15 cellular contexts compared by ENCODE assay signal in the genomic region with DNA sequence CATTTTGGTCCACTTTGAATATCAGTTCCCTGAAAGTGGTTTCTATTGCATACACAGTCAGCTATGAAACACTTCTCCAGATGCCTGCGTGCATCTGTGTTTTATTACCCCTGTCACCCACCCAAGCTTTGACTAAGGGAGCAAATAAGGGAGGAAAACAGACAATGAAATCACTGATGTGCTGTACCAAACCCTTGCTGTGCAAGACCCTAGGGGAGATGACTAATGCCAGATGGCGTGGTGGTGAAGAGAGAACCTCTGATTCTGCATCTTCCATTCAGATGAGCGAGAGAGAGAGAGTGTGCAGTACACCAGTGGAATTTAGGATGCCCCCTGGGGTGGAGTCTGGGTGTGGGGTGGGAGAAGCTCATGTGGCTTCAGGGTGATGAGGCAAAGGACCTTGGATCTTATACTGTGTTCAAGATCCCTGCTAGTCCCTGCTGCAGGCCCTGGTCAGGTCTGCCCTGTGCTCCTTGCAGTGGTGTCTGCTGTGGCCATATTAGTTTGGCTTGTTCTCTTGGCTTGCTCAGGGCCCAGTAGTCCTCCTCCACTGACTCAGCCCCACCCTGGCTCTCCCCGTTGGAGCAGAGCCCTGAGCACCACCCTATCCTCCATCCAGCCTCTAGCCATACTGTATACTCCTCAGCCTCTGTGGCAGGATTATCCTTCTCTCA. TPM values are rescaled to one million over a fixed set of nuclear protein-coding genes. Genes with fewer than 3 reads are reported as not detected.
DNase-seq lines count a peak whose midpoint lies in the region; ATAC-seq and TF ChIP-seq lines count a peak whose summit lies in the region.
"Had no signal": no experiment of that assay in that cellular context is flagged by ENCODE, and none has a peak within 500 bp of the region (broad histone marks: within the 10 kb centered on the region; RNA-seq: fewer than 3 reads in every experiment).

No MANE protein-coding gene starts in this region.

- CTCF ChIA-PET in OCI-LY7 (lab: Charles Lee; ENCODE audit: unreplicated experiment) = no interaction called here
- CTCF ChIA-PET in activated CD8-positive, alpha-beta T cell treated with anti-CD3 and anti-CD28 coated beads, Interleukin-2, amount 10 ng/mL, durations not matched to agents 7 days and 5 days (lab: Charles Lee) = interaction anchor here (1.2 kb wide), 1 partner anchor 15 kb away, joined by 3 read pairs; no protein-coding TSS in a partner anchor

- no peak overlapping the region for H2AFZ ChIP-seq in OCI-LY7 (ENCODE audit: low read length)

- no peaks in the 10 kb centered on the region for H3K9me2 ChIP-seq in OCI-LY7 (ENCODE audit: insufficient read depth, low read length)

- no peak for TF ChIP-seq CTCF in fibroblast of villous mesenchyme (IDR thresholded peaks at IDR 0.05; ENCODE audit: insufficient read depth, low read depth, low read length)
- TF ChIP-seq CTCF in gastrocnemius medialis (IDR thresholded peaks at IDR 0.05 in 4 of 5, conservative IDR thresholded peaks at IDR 0.05 in 1 of 5) = no peak
- no peak for TF ChIP-seq CTCF in OCI-LY7 (conservative IDR thresholded peaks at IDR 0.05; ENCODE audit: low read length)

- no peak overlapping the region for H3K27ac Mint-ChIP-seq in activated CD8-positive, alpha-beta T cell treated with anti-CD3 and anti-CD28 coated beads, Interleukin-2, amount 10 ng/mL, durations not matched to agents 7 days and 5 days
- H3K27ac Mint-ChIP-seq: dendritic cell treated with granulocyte-macrophage colony-stimulating factor and Interleukin-4, amounts not matched to agents 40 ng/mL and 50 ng/mL, for 4 days had no signal

- DNase-seq in Daoy (ENCODE audit: low read depth) = peak; percentile 85
- DNase-seq in fibroblast of villous mesenchyme (ENCODE audit: low read depth) = peak; percentile 75
- DNase-seq in gastrocnemius medialis = peak; percentile 39 to 68
- no peak for DNase-seq in NCI-H1417 (lab: John Stamatoyannopoulos, UW)
- DNase-seq in OCI-LY7 (ENCODE audit: low spot score) = no peak
- DNase-seq in kidney tubule cell (ENCODE audit: low spot score) = no peak
- DNase-seq in activated CD8-positive, alpha-beta T cell treated with anti-CD3 and anti-CD28 coated beads, Interleukin-2, amount 10 ng/mL, durations not matched to agents 7 days and 5 days = no peak
- DNase-seq: CD8-positive, alpha-beta memory T cell; NCI-H2081 treated with DMSO at 0.1 percent for 48 hours; WERI-Rb-1 had no signal

- no peaks in the 10 kb centered on the region for H3K9me3 ChIP-seq in gastrocnemius medialis
- H3K9me3 ChIP-seq in OCI-LY7 (ENCODE audit: low read length) = no peaks in the 10 kb centered on the region
- H3K9me3 ChIP-seq: neutrophil had no signal

- no peak for ATAC-seq in SK-N-SH treated with all-trans-retinoic acid at 6 μM for 48 hours
- ATAC-seq in gastrocnemius medialis = peak; percentile 74 to 90
- no peak for ATAC-seq in activated CD8-positive, alpha-beta T cell treated with anti-CD3 and anti-CD28 coated beads, Interleukin-2, amount 10 ng/mL, durations not matched to agents 7 days and 5 days
- ATAC-seq: GM12878 had no signal

- H3K4me3 Mint-ChIP-seq in activated CD8-positive, alpha-beta T cell treated with anti-CD3 and anti-CD28 coated beads, Interleukin-2, amount 10 ng/mL, durations not matched to agents 7 days and 5 days = no peak overlapping the region
- H3K4me3 Mint-ChIP-seq: CD8-positive, alpha-beta memory T cell; dendritic cell treated with granulocyte-macrophage colony-stimulating factor and Interleukin-4, amounts not matched to agents 40 ng/mL and 50 ng/mL, for 4 days had no signal

- no peaks in the 10 kb centered on the region for H3K79me2 ChIP-seq in OCI-LY7 (ENCODE audit: insufficient read depth, low read depth, low read length)

- no peak for TF ChIP-seq POLR2A in gastrocnemius medialis (IDR thresholded peaks at IDR 0.05)

- in situ Hi-C loops in gastrocnemius medialis (cut with MboI; ENCODE audit: low sequenced_read_pairs in 4 of 4) = no loop called here

- H3K4me1 Mint-ChIP-seq in activated CD8-positive, alpha-beta T cell treated with anti-CD3 and anti-CD28 coated beads, Interleukin-2, amount 10 ng/mL, durations not matched to agents 7 days and 5 days (ENCODE audit: low read depth) = no peaks in the 10 kb centered on the region
- H3K4me1 Mint-ChIP-seq: CD8-positive, alpha-beta memory T cell had no signal

- H3K27me3 Mint-ChIP-seq in activated CD8-positive, alpha-beta T cell treated with anti-CD3 and anti-CD28 coated beads, Interleukin-2, amount 10 ng/mL, durations not matched to agents 7 days and 5 days (ENCODE audit: low read depth) = peaks cover 6% of the 10 kb centered on the region
- H3K27me3 Mint-ChIP-seq: dendritic cell treated with granulocyte-macrophage colony-stimulating factor and Interleukin-4, amounts not matched to agents 40 ng/mL and 50 ng/mL, for 4 days had no signal

- H3K4me2 ChIP-seq in OCI-LY7 (ENCODE audit: low read length) = no peak overlapping the region

- intact Hi-C loops in gastrocnemius medialis (cut with DNase I; ENCODE audit: low total_unique reads) = no loop called here
- intact Hi-C loops in OCI-LY7 (cut with micrococcal nuclease; ENCODE audit: unreplicated experiment) = no loop called here

- POLR2A ChIA-PET in OCI-LY7 (lab: Charles Lee) = no interaction called here
- POLR2A ChIA-PET in activated CD8-positive, alpha-beta T cell treated with anti-CD3 and anti-CD28 coated beads, Interleukin-2, amount 10 ng/mL, durations not matched to agents 7 days and 5 days (lab: Charles Lee) = no interaction called here

- no peaks in the 10 kb centered on the region for H3K36me3 ChIP-seq in gastrocnemius medialis
- no peaks in the 10 kb centered on the region for H3K36me3 ChIP-seq in OCI-LY7 (ENCODE audit: insufficient read depth, low read length)
- H3K36me3 ChIP-seq: neutrophil, WERI-Rb-1 had no signal

- no peaks in the 10 kb centered on the region for H4K20me1 ChIP-seq in OCI-LY7 (ENCODE audit: insufficient read depth, low read length)

- no peaks in the 10 kb centered on the region for H3K36me3 Mint-ChIP-seq in activated CD8-positive, alpha-beta T cell treated with anti-CD3 and anti-CD28 coated beads, Interleukin-2, amount 10 ng/mL, durations not matched to agents 7 days and 5 days (ENCODE audit: low read depth)
- H3K36me3 Mint-ChIP-seq: CD8-positive, alpha-beta memory T cell had no signal

- no TSS peak for BruUV-seq in OCI-LY7 (replicated peaks; lab: Mats Ljungman, UMichigan)

- H3K4me3 ChIP-seq in fibroblast of villous mesenchyme (ENCODE audit: low read depth, low read length) (no peak overlapping the region), gastrocnemius medialis (no peak overlapping the region), OCI-LY7 (ENCODE audit: low read depth, low read length, poor library complexity, severe bottlenecking) (no peak overlapping the region)
- H3K4me3 ChIP-seq: GM12878 had no signal

- no peaks in the 10 kb centered on the region for H3K9me3 Mint-ChIP-seq in activated CD8-positive, alpha-beta T cell treated with anti-CD3 and anti-CD28 coated beads, Interleukin-2, amount 10 ng/mL, durations not matched to agents 7 days and 5 days (ENCODE audit: insufficient read depth)
- H3K9me3 Mint-ChIP-seq: CD8-positive, alpha-beta memory T cell; dendritic cell treated with granulocyte-macrophage colony-stimulating factor and Interleukin-4, amounts not matched to agents 40 ng/mL and 50 ng/mL, for 4 days had no signal

- H3K27me3 ChIP-seq in gastrocnemius medialis = no peaks in the 10 kb centered on the region
- H3K27me3 ChIP-seq: neutrophil had no signal

- H3K4me1 ChIP-seq in gastrocnemius medialis (no peaks in the 10 kb centered on the region), OCI-LY7 (ENCODE audit: insufficient read depth, low read length, poor library complexity, severe bottlenecking) (no peaks in the 10 kb centered on the region)

- H3K27ac ChIP-seq in gastrocnemius medialis (peak overlapping the region in 3 of 4 donors; percentile 18 to 50 (median 20)), OCI-LY7 (ENCODE audit: low read depth, low read length, poor library complexity, severe bottlenecking) (no peak overlapping the region)
- H3K27ac ChIP-seq: neutrophil, WERI-Rb-1 had no signal

TF ChIP-seq in SK-N-SH treated with all-trans-retinoic acid at 6 μM for 48 hours, 23 proteins besides CTCF, POLR2A, EP300 and RAD21:
- no peak for TF ChIP-seq GLIS3 (CRISPR knock-in tag; IDR thresholded peaks at IDR 0.05)
- TF ChIP-seq ISL1 (CRISPR knock-in tag; IDR thresholded peaks at IDR 0.05) = 0 out of 2 replicates have a peak, but pooled peaks have one; percentile 9

RNA-seq across cellular contexts. Expression of a gene that starts 18.5 kb away (rescaled TPM):
- total RNA-seq in Daoy (2014; rRNA removed; shearing (Covaris generic)) = not detected in 2 replicates
- total RNA-seq in fibroblast of villous mesenchyme (under 0.01 TPM in 1 of 2 replicates, not detected in the other), gastrocnemius medialis (1 to 10 TPM in 1 of 4 donors, not detected in 3; 1.3 TPM), OCI-LY7 (2022) (not detected in 2 replicates)
- total RNA-seq in OCI-LY7 (2014; rRNA removed; shearing (Covaris generic)) = not detected in 2 replicates
- total RNA-seq in activated CD8-positive, alpha-beta T cell treated with anti-CD3 and anti-CD28 coated beads, Interleukin-2, amount 10 ng/mL, durations not matched to agents 7 days and 5 days = not detected
- total RNA-seq: CD8-positive, alpha-beta memory T cell; HT-29 had no signal

RNA-seq across cellular contexts. Expression of a gene that starts 59.6 kb away (rescaled TPM):
- not detected in 2 replicates for total RNA-seq in Daoy (2014; rRNA removed; shearing (Covaris generic))
- not detected in 2 replicates for total RNA-seq in fibroblast of villous mesenchyme
- total RNA-seq in gastrocnemius medialis = 1 to 10 TPM in 1 of 4 donors, not detected in 3; 3.7 TPM
- not detected in 2 replicates for total RNA-seq in OCI-LY7 (2014; rRNA removed; shearing (Covaris generic))
- total RNA-seq in OCI-LY7 (2022) = not detected in 2 replicates
- not detected for total RNA-seq in activated CD8-positive, alpha-beta T cell treated with anti-CD3 and anti-CD28 coated beads, Interleukin-2, amount 10 ng/mL, durations not matched to agents 7 days and 5 days
- total RNA-seq: CD8-positive, alpha-beta memory T cell; GM12878 had no signal

Comparison
In these comparisons a context has a peak if more than half of its experiments do, and no peak if none do; other contexts are left out.
1. DNase-seq: peak in Daoy (single experiment), fibroblast of villous mesenchyme (single experiment) and gastrocnemius medialis (2 of 2); none in NCI-H1417 (0 of 3), OCI-LY7 (single experiment), kidney tubule cell (single experiment) and activated CD8-positive, alpha-beta T cell treated with anti-CD3 and anti-CD28 coated beads, Interleukin-2, amount 10 ng/mL, durations not matched to agents 7 days and 5 days (single experiment).
2. ATAC-seq: peak in gastrocnemius medialis (2 of 2); none in SK-N-SH treated with all-trans-retinoic acid at 6 μM for 48 hours (single experiment) and activated CD8-positive, alpha-beta T cell treated with anti-CD3 and anti-CD28 coated beads, Interleukin-2, amount 10 ng/mL, durations not matched to agents 7 days and 5 days (single experiment).